Comparison of ENCODE assay signal across 22 cellular contexts in genomic region chrX:19728083-19728648, GRCh38.
DNase-seq lines count a peak whose midpoint lies in the region; ATAC-seq, FAIRE-seq and TF ChIP-seq lines count a peak whose summit lies in the region.
"Had no signal": no experiment of that assay in that cellular context is flagged by ENCODE, and none has a peak within 500 bp of the region (broad histone marks: within the 10 kb centered on the region; RNA-seq: fewer than 3 reads in every experiment).

No MANE protein-coding gene starts in this region.

- H3K9me3 Mint-ChIP-seq in activated CD8-positive, alpha-beta T cell treated with anti-CD3 and anti-CD28 coated beads for 36 hours, result no peaks in the 10 kb centered on the region
- H3K9me3 Mint-ChIP-seq in activated CD8-positive, alpha-beta T cell treated with anti-CD3 and anti-CD28 coated beads, Interleukin-2, amount 10 ng/mL, durations not matched to agents 7 days and 5 days (ENCODE audit: insufficient read depth), result no peaks in the 10 kb centered on the region
- no peaks in the 10 kb centered on the region for H3K9me3 Mint-ChIP-seq in natural killer cell treated with Interleukin-12 subunit alpha and Interleukin-12 subunit beta and Interleukin-15 and Interleukin-18, amount 100 ng/mL, for 72 hours
- H3K9me3 Mint-ChIP-seq in nephron progenitor cell, result peaks cover 30% of the 10 kb centered on the region

- POLR2A ChIA-PET in activated CD8-positive, alpha-beta T cell treated with anti-CD3 and anti-CD28 coated beads for 36 hours (lab: Charles Lee), result interaction anchor here (0.6 to 0.7 kb wide), 2 partner anchors 32 to 180 kb away, joined by 3 read pairs; no protein-coding TSS in a partner anchor
- POLR2A ChIA-PET in activated CD8-positive, alpha-beta T cell treated with anti-CD3 and anti-CD28 coated beads, Interleukin-2, amount 10 ng/mL, durations not matched to agents 7 days and 5 days (lab: Charles Lee), result no interaction called here
- POLR2A ChIA-PET in endothelial cell of umbilical vein (lab: Charles Lee), result no interaction called here

- peaks cover 12% of the 10 kb centered on the region for H3K36me3 Mint-ChIP-seq in activated CD8-positive, alpha-beta T cell treated with anti-CD3 and anti-CD28 coated beads for 36 hours (ENCODE audit: low read depth)
- peaks cover 11% of the 10 kb centered on the region for H3K36me3 Mint-ChIP-seq in activated CD8-positive, alpha-beta T cell treated with anti-CD3 and anti-CD28 coated beads, Interleukin-2, amount 10 ng/mL, durations not matched to agents 7 days and 5 days (ENCODE audit: low read depth)
- no peaks in the 10 kb centered on the region for H3K36me3 Mint-ChIP-seq in natural killer cell treated with Interleukin-12 subunit alpha and Interleukin-12 subunit beta and Interleukin-15 and Interleukin-18, amount 100 ng/mL, for 72 hours
- H3K36me3 Mint-ChIP-seq in nephron progenitor cell (ENCODE audit: low read depth), result no peaks in the 10 kb centered on the region

- H3K36me3 ChIP-seq in Karpas-422 (ENCODE audit: insufficient read depth, low read length) (no peaks in the 10 kb centered on the region), endothelial cell of umbilical vein (ENCODE audit: control insufficient read depth in 2 of 2, extremely low read depth in 1 of 2, insufficient read depth in 2 of 2, low read length in 2 of 2) (no peaks in the 10 kb centered on the region)
- H3K36me3 ChIP-seq: heart left ventricle, prostate gland had no signal

- TF ChIP-seq POLR2A in endothelial cell of umbilical vein (IDR thresholded peaks at IDR 0.05; ENCODE audit: low read depth, low read length), result no peak

- H3K9me1 ChIP-seq in endothelial cell of umbilical vein (replicated peaks; ENCODE audit: control insufficient read depth, extremely low read depth, insufficient read depth, low read length), result no peaks in the 10 kb centered on the region

- no peak overlapping the region for H3K4me2 ChIP-seq in Karpas-422 (ENCODE audit: low read depth, low read length, poor library complexity, severe bottlenecking)
- no peak overlapping the region for H3K4me2 ChIP-seq in endothelial cell of umbilical vein (ENCODE audit: insufficient read depth, low read length)

- peaks cover 88% of the 10 kb centered on the region for H3K79me2 ChIP-seq in Karpas-422 (ENCODE audit: low read length)
- no peaks in the 10 kb centered on the region for H3K79me2 ChIP-seq in endothelial cell of umbilical vein (ENCODE audit: control insufficient read depth, insufficient read depth, low read length)

- H3K27ac ChIP-seq in Karpas-422 (ENCODE audit: low read length) (peak overlapping the region; percentile 20), endothelial cell of umbilical vein (ENCODE audit: insufficient read depth, low read depth, low read length) (no peak overlapping the region)
- H3K27ac ChIP-seq: heart left ventricle, prostate gland had no signal

- no peak for TF ChIP-seq CTCF in activated CD8-positive, alpha-beta T cell treated with anti-CD3 and anti-CD28 coated beads for 36 hours (IDR thresholded peaks at IDR 0.05)
- TF ChIP-seq CTCF in endothelial cell of umbilical vein (IDR thresholded peaks at IDR 0.05; ENCODE audit: extremely low read depth in 1 of 2, insufficient read depth in 1 of 2, low read depth in 1 of 2, low read length in 2 of 2) (no peak), nephron progenitor cell (IDR thresholded peaks at IDR 0.05) (no peak)

- ATAC-seq in activated CD8-positive, alpha-beta T cell treated with anti-CD3 and anti-CD28 coated beads for 36 hours, result no peak
- no peak for ATAC-seq in activated CD8-positive, alpha-beta T cell treated with anti-CD3 and anti-CD28 coated beads, Interleukin-2, amount 10 ng/mL, durations not matched to agents 7 days and 5 days
- peak; percentile 49 to 68 for ATAC-seq in natural killer cell treated with Interleukin-12 subunit alpha and Interleukin-12 subunit beta and Interleukin-15 and Interleukin-18, amount 100 ng/mL, for 72 hours
- ATAC-seq: HCT116, heart left ventricle, SK-N-SH treated with all-trans-retinoic acid at 6 μM for 48 hours, T-helper 17 cell had no signal

- BruUV-seq in endothelial cell of umbilical vein (replicated peaks; lab: Mats Ljungman, UMichigan), result no TSS peak

- no peaks in the 10 kb centered on the region for H3K27me3 ChIP-seq in Karpas-422 (ENCODE audit: low read length)
- H3K27me3 ChIP-seq in endothelial cell of umbilical vein (ENCODE audit: control insufficient read depth in 2 of 2, insufficient read depth in 2 of 2, low read length in 2 of 2), result no peaks in the 10 kb centered on the region
- H3K27me3 ChIP-seq: heart left ventricle had no signal

- H3K4me3 ChIP-seq in Karpas-422 (ENCODE audit: low read length) (no peak overlapping the region), endothelial cell of umbilical vein (replicated peaks in 1 of 3; ENCODE audit: insufficient read depth in 1 of 3, low read depth in 1 of 3, low read length in 3 of 3) (no peak overlapping the region)
- H3K4me3 ChIP-seq: heart left ventricle, prostate gland had no signal

- H3K9me3 ChIP-seq in Karpas-422 (ENCODE audit: low read length) (no peaks in the 10 kb centered on the region), endothelial cell of umbilical vein (replicated peaks; ENCODE audit: control insufficient read depth, insufficient read depth, low read length) (no peaks in the 10 kb centered on the region)
- H3K9me3 ChIP-seq: heart left ventricle, prostate gland had no signal

- dilution Hi-C loops in endothelial cell of umbilical vein (cut with MboI; ENCODE audit: extremely low pct_ligation_motif_present, low sequenced_read_pairs), result no loop called here

- peak overlapping the region; percentile 34 for H3K27ac Mint-ChIP-seq in activated CD8-positive, alpha-beta T cell treated with anti-CD3 and anti-CD28 coated beads for 36 hours
- H3K27ac Mint-ChIP-seq in activated CD8-positive, alpha-beta T cell treated with anti-CD3 and anti-CD28 coated beads, Interleukin-2, amount 10 ng/mL, durations not matched to agents 7 days and 5 days, result no peak overlapping the region
- peak overlapping the region; percentile 59 to 84 for H3K27ac Mint-ChIP-seq in natural killer cell treated with Interleukin-12 subunit alpha and Interleukin-12 subunit beta and Interleukin-15 and Interleukin-18, amount 100 ng/mL, for 72 hours
- no peak overlapping the region for H3K27ac Mint-ChIP-seq in nephron progenitor cell
- H3K27ac Mint-ChIP-seq: activated naive CD8-positive, alpha-beta T cell treated with anti-CD3 and anti-CD28 coated beads, Interleukin-2, amount 10 ng/mL, durations not matched to agents 7 days and 5 days had no signal

- intact Hi-C loops in activated CD8-positive, alpha-beta T cell treated with anti-CD3 and anti-CD28 coated beads for 36 hours (cut with micrococcal nuclease), result no loop called here
- intact Hi-C loops in endothelial cell of umbilical vein (cut with micrococcal nuclease), result no loop called here

- peaks cover 67% of the 10 kb centered on the region for H3K4me1 Mint-ChIP-seq in activated CD8-positive, alpha-beta T cell treated with anti-CD3 and anti-CD28 coated beads for 36 hours (ENCODE audit: low read depth)
- peaks cover 69% of the 10 kb centered on the region for H3K4me1 Mint-ChIP-seq in activated CD8-positive, alpha-beta T cell treated with anti-CD3 and anti-CD28 coated beads, Interleukin-2, amount 10 ng/mL, durations not matched to agents 7 days and 5 days (ENCODE audit: low read depth)
- H3K4me1 Mint-ChIP-seq in natural killer cell treated with Interleukin-12 subunit alpha and Interleukin-12 subunit beta and Interleukin-15 and Interleukin-18, amount 100 ng/mL, for 72 hours (ENCODE audit: low read depth in 2 of 2), result peaks cover 44 to 65% of the 10 kb centered on the region in 2 donors
- no peaks in the 10 kb centered on the region for H3K4me1 Mint-ChIP-seq in nephron progenitor cell

- H3K4me1 ChIP-seq in Karpas-422 (ENCODE audit: low read length) (peaks cover 46% of the 10 kb centered on the region), endothelial cell of umbilical vein (ENCODE audit: control insufficient read depth, extremely low read depth, insufficient read depth, low read length) (peaks cover 6% of the 10 kb centered on the region)
- H3K4me1 ChIP-seq: prostate gland had no signal

- CTCF ChIA-PET in activated CD8-positive, alpha-beta T cell treated with anti-CD3 and anti-CD28 coated beads for 36 hours (lab: Charles Lee), result interaction anchor here (1.8 kb wide), 1 partner anchor 19 kb away, joined by 5 read pairs; no protein-coding TSS in a partner anchor
- CTCF ChIA-PET in activated CD8-positive, alpha-beta T cell treated with anti-CD3 and anti-CD28 coated beads, Interleukin-2, amount 10 ng/mL, durations not matched to agents 7 days and 5 days (lab: Charles Lee), result interaction anchor here (1.0 to 1.7 kb wide), 3 partner anchors 12 to 19 kb away, joined by 3 to 7 read pairs (median 4); no protein-coding TSS in a partner anchor
- CTCF ChIA-PET in endothelial cell of umbilical vein (lab: Charles Lee), result no interaction called here

- H4K20me1 ChIP-seq in Karpas-422 (ENCODE audit: insufficient read depth, low read depth, low read length) (no peaks in the 10 kb centered on the region), endothelial cell of umbilical vein (replicated peaks; ENCODE audit: control insufficient read depth, extremely low read depth, insufficient read depth, low read length) (no peaks in the 10 kb centered on the region)

- no peak overlapping the region for H3K9ac ChIP-seq in Karpas-422 (ENCODE audit: low read length)
- H3K9ac ChIP-seq in endothelial cell of umbilical vein (replicated peaks; ENCODE audit: extremely low read depth, insufficient read depth, low read length), result no peak overlapping the region

- H2AFZ ChIP-seq in Karpas-422 (ENCODE audit: low read length), result no peak overlapping the region
- no peak overlapping the region for H2AFZ ChIP-seq in endothelial cell of umbilical vein (ENCODE audit: low read depth, low read length)

- FAIRE-seq in endothelial cell of umbilical vein (lab: Jason Lieb, UNC), result peak; percentile 65

- H3K27me3 Mint-ChIP-seq in activated CD8-positive, alpha-beta T cell treated with anti-CD3 and anti-CD28 coated beads for 36 hours, result no peaks in the 10 kb centered on the region
- H3K27me3 Mint-ChIP-seq in activated CD8-positive, alpha-beta T cell treated with anti-CD3 and anti-CD28 coated beads, Interleukin-2, amount 10 ng/mL, durations not matched to agents 7 days and 5 days (ENCODE audit: low read depth), result no peaks in the 10 kb centered on the region
- peaks cover 0 to 3% of the 10 kb centered on the region in 2 donors for H3K27me3 Mint-ChIP-seq in natural killer cell treated with Interleukin-12 subunit alpha and Interleukin-12 subunit beta and Interleukin-15 and Interleukin-18, amount 100 ng/mL, for 72 hours
- H3K27me3 Mint-ChIP-seq in nephron progenitor cell (ENCODE audit: low read depth, poor library complexity), result peaks cover 3% of the 10 kb centered on the region
- H3K27me3 Mint-ChIP-seq: activated naive CD8-positive, alpha-beta T cell treated with anti-CD3 and anti-CD28 coated beads, Interleukin-2, amount 10 ng/mL, durations not matched to agents 7 days and 5 days; T-helper 17 cell had no signal

- no peak for DNase-seq in activated CD8-positive, alpha-beta T cell treated with anti-CD3 and anti-CD28 coated beads for 36 hours
- no peak for DNase-seq in activated CD8-positive, alpha-beta T cell treated with anti-CD3 and anti-CD28 coated beads, Interleukin-2, amount 10 ng/mL, durations not matched to agents 7 days and 5 days
- DNase-seq in Karpas-422 (no peak), endothelial cell of umbilical vein (ENCODE audit: low read depth, low spot score) (no peak), SIG-M5 treated with dmso at 0.1 percent for 504 hours (lab: John Stamatoyannopoulos, UW; ENCODE audit: unreplicated experiment) (no peak), mucosa of gallbladder (ENCODE audit: low spot score) (no peak), nephron progenitor cell (no peak)
- DNase-seq in natural killer cell treated with Interleukin-12 subunit alpha and Interleukin-12 subunit beta and Interleukin-15 and Interleukin-18, amount 100 ng/mL, for 72 hours (ENCODE audit: low spot score), result no peak
- DNase-seq: 8988T; activated CD4-positive, alpha-beta T cell treated with anti-CD3 and anti-CD28 coated beads, Interleukin-2, amount 50 U/mL, for 48 hours; activated effector memory CD4-positive, alpha-beta T cell treated with Interleukin-2 at 50 U/mL for 16 hours; activated naive CD8-positive, alpha-beta T cell treated with anti-CD3 and anti-CD28 coated beads, Interleukin-2, amount 10 ng/mL, durations not matched to agents 7 days and 5 days; heart left ventricle; KG1; kidney glomerular epithelial cell; NCI-H1436; NCI-H446; stimulated activated naive CD4-positive, alpha-beta T cell treated with Interleukin-2 at 50 U/mL for 16 hours; T-helper 17 cell had no signal

- H3K4me3 Mint-ChIP-seq in activated CD8-positive, alpha-beta T cell treated with anti-CD3 and anti-CD28 coated beads for 36 hours, result no peak overlapping the region
- no peak overlapping the region for H3K4me3 Mint-ChIP-seq in activated CD8-positive, alpha-beta T cell treated with anti-CD3 and anti-CD28 coated beads, Interleukin-2, amount 10 ng/mL, durations not matched to agents 7 days and 5 days
- peak overlapping the region; percentile 88 for H3K4me3 Mint-ChIP-seq in natural killer cell treated with Interleukin-12 subunit alpha and Interleukin-12 subunit beta and Interleukin-15 and Interleukin-18, amount 100 ng/mL, for 72 hours
- H3K4me3 Mint-ChIP-seq in nephron progenitor cell, result no peak overlapping the region
- H3K4me3 Mint-ChIP-seq: activated naive CD8-positive, alpha-beta T cell treated with anti-CD3 and anti-CD28 coated beads, Interleukin-2, amount 10 ng/mL, durations not matched to agents 7 days and 5 days had no signal

- no peaks in the 10 kb centered on the region for H3K9me2 ChIP-seq in Karpas-422 (replicated peaks; ENCODE audit: insufficient read depth, low read length)

Comparison
In these comparisons a context has a peak if more than half of its experiments do, and no peak if none do; other contexts are left out.
1. H3K27ac Mint-ChIP-seq: peak in activated CD8-positive, alpha-beta T cell treated with anti-CD3 and anti-CD28 coated beads for 36 hours (single experiment) and natural killer cell treated with Interleukin-12 subunit alpha and Interleukin-12 subunit beta and Interleukin-15 and Interleukin-18, amount 100 ng/mL, for 72 hours (2 of 2); none in activated CD8-positive, alpha-beta T cell treated with anti-CD3 and anti-CD28 coated beads, Interleukin-2, amount 10 ng/mL, durations not matched to agents 7 days and 5 days (single experiment) and nephron progenitor cell (single experiment).
2. ATAC-seq: peak in natural killer cell treated with Interleukin-12 subunit alpha and Interleukin-12 subunit beta and Interleukin-15 and Interleukin-18, amount 100 ng/mL, for 72 hours (2 of 2); none in activated CD8-positive, alpha-beta T cell treated with anti-CD3 and anti-CD28 coated beads for 36 hours (single experiment) and activated CD8-positive, alpha-beta T cell treated with anti-CD3 and anti-CD28 coated beads, Interleukin-2, amount 10 ng/mL, durations not matched to agents 7 days and 5 days (single experiment).